Comparison of ENCODE assay signal across 37 cellular contexts in genomic region chr10:23877791-23878190, GRCh38.
"Had no signal": no experiment of that assay in that cellular context is flagged by ENCODE, and none has a peak within 500 bp of the region (broad histone marks: within the 10 kb centered on the region; RNA-seq: fewer than 3 reads in every experiment).

No MANE protein-coding gene starts in this region.

- H3K27ac Mint-ChIP-seq: activated B cell treated with CpG ODN at 0.5 μM for 24 hours; activated CD4-positive, alpha-beta memory T cell treated with anti-CD3 and anti-CD28 coated beads for 36 hours; activated CD4-positive, alpha-beta T cell treated with anti-CD3 and anti-CD28 coated beads, Interleukin-2, amount 10 ng/mL, durations not matched to agents 24 days and 14 days; activated CD8-positive, alpha-beta T cell treated with anti-CD3 and anti-CD28 coated beads for 36 hours; activated naive CD4-positive, alpha-beta T cell treated with anti-CD3 and anti-CD28 coated beads for 36 hours; activated naive CD4-positive, alpha-beta T cell treated with anti-CD3 and anti-CD28 coated beads, Interleukin-2, amount 50 U/mL, for 72 hours; activated naive CD8-positive, alpha-beta T cell treated with anti-CD3 and anti-CD28 coated beads for 36 hours; activated T-cell treated with anti-CD3 and anti-CD28 coated beads, Interleukin-2, amount 50 U/mL, for 72 hours; activated T-helper 1 cell treated with anti-CD3 and anti-CD28 coated beads, Interleukin-12 subunit alpha, Interleukin-12 subunit beta, Interleukin-2, Interleukin-4 antibody, amounts not matched to agents 30 ng/mL and 10 ng/mL and 1 ng/mL, durations not matched to agents 14 hours and 24 hours and 36 hours; activated T-helper 17 cell treated with anti-CD3 and anti-CD28 coated beads, Interleukin-2, amount 50 U/mL, for 72 hours; T-helper 1 cell treated with Interleukin-12 subunit alpha and Interleukin-12 subunit beta and Interleukin-4 antibody, amounts not matched to agents 30 μg/mL and 1 μg/mL, for 36 hours; T-helper 2 cell treated with Interferon-gamma antibody and Interleukin-4, amounts not matched to agents 5 μg/mL and 100 μg/mL, for 36 hours had no signal

- DNase-seq: activated B cell treated with CpG ODN at 0.5 μM for 24 hours; activated CD4-positive, alpha-beta memory T cell treated with anti-CD3 and anti-CD28 coated beads for 36 hours; activated CD4-positive, alpha-beta T cell treated with anti-CD3 and anti-CD28 coated beads for 4 hours; activated CD4-positive, alpha-beta T cell treated with anti-CD3 and anti-CD28 coated beads, Interleukin-2, amount 10 ng/mL, durations not matched to agents 24 days and 14 days; activated CD4-positive, alpha-beta T cell treated with anti-CD3 and anti-CD28 coated beads, Interleukin-2, amount 50 U/mL, for 1 hour; activated CD4-positive, alpha-beta T cell treated with anti-CD3 and anti-CD28 coated beads, Interleukin-2, amount 50 U/mL, for 4 hours; activated CD4-positive, CD25-positive, alpha-beta regulatory T cell treated with anti-CD3 and anti-CD28 coated beads, Interleukin-2, amount 50 U/mL, for 72 hours; activated CD8-positive, alpha-beta memory T cell treated with anti-CD3 and anti-CD28 coated beads, Interleukin-2, amount 50 U/mL, for 4 hours; activated CD8-positive, alpha-beta T cell treated with anti-CD3 and anti-CD28 coated beads for 36 hours; activated effector memory CD4-positive, alpha-beta T cell treated with anti-CD3 and anti-CD28 coated beads, Interleukin-2, amount 50 U/mL, for 16 hours; activated gamma-delta T cell treated with Interleukin-2 at 50 U/mL for 16 hours; activated naive CD4-positive, alpha-beta T cell; activated naive CD4-positive, alpha-beta T cell treated with anti-CD3 and anti-CD28 coated beads for 36 hours; activated naive CD4-positive, alpha-beta T cell treated with anti-CD3 and anti-CD28 coated beads, Interleukin-2, amount 50 U/mL, for 16 hours; activated naive CD8-positive, alpha-beta T cell treated with anti-CD3 and anti-CD28 coated beads for 36 hours; activated T-cell treated with anti-CD3 and anti-CD28 coated beads for 4 hours; activated T-cell treated with anti-CD3 and anti-CD28 coated beads, Interleukin-2, amount 50 U/mL, for 1 hour; activated T-cell treated with anti-CD3 and anti-CD28 coated beads, Interleukin-2, amount 50 U/mL, for 4 hours; activated T-cell treated with anti-CD3 and anti-CD28 coated beads, Interleukin-2, amount 50 U/mL, for 72 hours; adrenal gland; amniotic stem cell; aorta; body of pancreas; brain microvascular endothelial cell; caudate nucleus; cerebellar nuclear complex; T-helper 1 cell; T-helper 2 cell; T-helper 9 cell had no signal

- H3K27me3 ChIP-seq: adrenal gland, body of pancreas, brain microvascular endothelial cell had no signal

- H3K27ac ChIP-seq: adrenal gland, body of pancreas, brain microvascular endothelial cell, cardiac muscle cell, VCaP had no signal

- H3K27me3 Mint-ChIP-seq: activated B cell treated with CpG ODN at 0.5 μM for 24 hours; activated CD4-positive, alpha-beta memory T cell treated with anti-CD3 and anti-CD28 coated beads for 36 hours; activated CD4-positive, alpha-beta T cell treated with anti-CD3 and anti-CD28 coated beads, Interleukin-2, amount 10 ng/mL, durations not matched to agents 24 days and 14 days; activated CD8-positive, alpha-beta T cell treated with anti-CD3 and anti-CD28 coated beads for 36 hours; central memory CD8-positive, alpha-beta T cell had no signal

- H3K4me1 ChIP-seq: adrenal gland had no signal

- H3K4me3 ChIP-seq: adrenal gland, body of pancreas, cardiac muscle cell had no signal

- H3K36me3 ChIP-seq: adrenal gland, brain microvascular endothelial cell, cardiac muscle cell had no signal

- H3K9me3 Mint-ChIP-seq: activated B cell treated with CpG ODN at 0.5 μM for 24 hours; activated CD4-positive, alpha-beta memory T cell treated with anti-CD3 and anti-CD28 coated beads for 36 hours; activated CD4-positive, alpha-beta T cell treated with anti-CD3 and anti-CD28 coated beads, Interleukin-2, amount 10 ng/mL, durations not matched to agents 24 days and 14 days; activated CD8-positive, alpha-beta T cell treated with anti-CD3 and anti-CD28 coated beads for 36 hours; activated naive CD4-positive, alpha-beta T cell treated with anti-CD3 and anti-CD28 coated beads for 36 hours; activated naive CD4-positive, alpha-beta T cell treated with anti-CD3 and anti-CD28 coated beads, Interleukin-2, amount 50 U/mL, for 72 hours; activated naive CD8-positive, alpha-beta T cell treated with anti-CD3 and anti-CD28 coated beads for 36 hours; activated T-cell treated with anti-CD3 and anti-CD28 coated beads, Interleukin-2, amount 50 U/mL, for 4 hours; activated T-helper 1 cell treated with anti-CD3 and anti-CD28 coated beads, Interleukin-12 subunit alpha, Interleukin-12 subunit beta, Interleukin-2, Interleukin-4 antibody, amounts not matched to agents 30 ng/mL and 10 ng/mL and 1 ng/mL, durations not matched to agents 14 hours and 24 hours and 36 hours; central memory CD8-positive, alpha-beta T cell; T-helper 1 cell treated with Interleukin-12 subunit alpha and Interleukin-12 subunit beta and Interleukin-4 antibody, amounts not matched to agents 30 μg/mL and 1 μg/mL, for 36 hours; T-helper 2 cell treated with Interferon-gamma antibody and Interleukin-4, amounts not matched to agents 5 μg/mL and 100 μg/mL, for 36 hours had no signal

- H3K4me3 Mint-ChIP-seq: activated B cell treated with CpG ODN at 0.5 μM for 24 hours; activated CD4-positive, alpha-beta memory T cell treated with anti-CD3 and anti-CD28 coated beads for 36 hours; activated CD4-positive, alpha-beta T cell treated with anti-CD3 and anti-CD28 coated beads, Interleukin-2, amount 10 ng/mL, durations not matched to agents 24 days and 14 days; activated CD8-positive, alpha-beta T cell treated with anti-CD3 and anti-CD28 coated beads for 36 hours; activated naive CD4-positive, alpha-beta T cell treated with anti-CD3 and anti-CD28 coated beads for 36 hours; activated naive CD8-positive, alpha-beta T cell treated with anti-CD3 and anti-CD28 coated beads for 36 hours; activated T-cell treated with anti-CD3 and anti-CD28 coated beads, Interleukin-2, amount 50 U/mL, for 4 hours; activated T-cell treated with anti-CD3 and anti-CD28 coated beads, Interleukin-2, amount 50 U/mL, for 72 hours; activated T-helper 1 cell treated with anti-CD3 and anti-CD28 coated beads, Interleukin-12 subunit alpha, Interleukin-12 subunit beta, Interleukin-2, Interleukin-4 antibody, amounts not matched to agents 30 ng/mL and 10 ng/mL and 1 ng/mL, durations not matched to agents 14 hours and 24 hours and 36 hours; activated T-helper 17 cell treated with anti-CD3 and anti-CD28 coated beads, Interleukin-2, amount 50 U/mL, for 72 hours; central memory CD8-positive, alpha-beta T cell; T-helper 1 cell treated with Interleukin-12 subunit alpha and Interleukin-12 subunit beta and Interleukin-4 antibody, amounts not matched to agents 30 μg/mL and 1 μg/mL, for 36 hours; T-helper 2 cell treated with Interferon-gamma antibody and Interleukin-4, amounts not matched to agents 5 μg/mL and 100 μg/mL, for 36 hours had no signal

- H3K36me3 Mint-ChIP-seq: activated CD4-positive, alpha-beta memory T cell treated with anti-CD3 and anti-CD28 coated beads for 36 hours; activated naive CD4-positive, alpha-beta T cell treated with anti-CD3 and anti-CD28 coated beads, Interleukin-2, amount 50 U/mL, for 72 hours; activated naive CD8-positive, alpha-beta T cell treated with anti-CD3 and anti-CD28 coated beads for 36 hours had no signal

- H3K4me1 Mint-ChIP-seq: activated B cell treated with CpG ODN at 0.5 μM for 24 hours; activated CD4-positive, alpha-beta T cell treated with anti-CD3 and anti-CD28 coated beads, Interleukin-2, amount 10 ng/mL, durations not matched to agents 24 days and 14 days; activated naive CD8-positive, alpha-beta T cell treated with anti-CD3 and anti-CD28 coated beads for 36 hours; activated T-helper 17 cell treated with anti-CD3 and anti-CD28 coated beads, Interleukin-2, amount 50 U/mL, for 72 hours; central memory CD8-positive, alpha-beta T cell had no signal

- H3K9me3 ChIP-seq: adrenal gland, body of pancreas had no signal
